Comparison of ENCODE assay signal across 9 cellular contexts in the genomic region with DNA sequence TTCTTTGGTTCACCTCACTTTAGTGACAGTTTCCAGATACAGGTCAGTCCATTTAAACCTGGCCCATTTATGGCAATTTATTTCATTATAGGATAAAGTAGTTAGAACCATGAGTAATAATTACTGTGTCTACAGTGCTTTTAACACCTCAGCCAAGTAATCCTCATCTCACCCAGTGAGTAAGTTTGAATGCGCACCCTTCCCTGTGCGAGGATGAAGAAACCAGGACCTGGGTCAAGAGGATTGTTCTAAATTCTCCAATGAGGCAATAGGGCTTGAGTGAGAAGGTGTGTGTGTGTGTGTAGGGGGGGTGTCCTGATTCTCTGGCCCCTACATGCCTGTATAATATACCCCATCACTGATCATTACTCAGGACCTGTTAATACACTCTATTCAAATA. TPM values are rescaled to one million over a fixed set of nuclear protein-coding genes. Genes with fewer than 3 reads are reported as not detected.
DNase-seq lines count a peak whose midpoint lies in the region; ATAC-seq and TF ChIP-seq lines count a peak whose summit lies in the region.
"Had no signal": no experiment of that assay in that cellular context is flagged by ENCODE, and none has a peak within 500 bp of the region (broad histone marks: within the 10 kb centered on the region; RNA-seq: fewer than 3 reads in every experiment).

No MANE protein-coding gene starts in this region.

- TF ChIP-seq CTCF in heart right ventricle (IDR thresholded peaks at IDR 0.05) (no peak), upper lobe of right lung (IDR thresholded peaks at IDR 0.05) (no peak)

- H3K9me3 Mint-ChIP-seq in activated T-helper 2 cell treated with anti-CD3 and anti-CD28 coated beads, Interferon-gamma antibody, Interleukin-2, Interleukin-4, amounts not matched to agents 10 μg/mL and 5 μg/mL and 100 μg/mL, durations not matched to agents 14 hours and 24 hours and 36 hours: no peaks in the 10 kb centered on the region
- H3K9me3 Mint-ChIP-seq in immature natural killer cell: peaks cover 0 to 5% (median 0%) of the 10 kb centered on the region in 6 donors

- H3K4me1 ChIP-seq in heart right ventricle (peaks cover 5 to 42% (median 21%) of the 10 kb centered on the region in 9 donors), upper lobe of right lung (peaks cover 26% of the 10 kb centered on the region)

- 93 to 94% methylated on average over 2 of the region's 2 CpGs for WGBS in heart right ventricle, 2 donors

- no peaks in the 10 kb centered on the region for H3K36me3 Mint-ChIP-seq in activated T-helper 2 cell treated with anti-CD3 and anti-CD28 coated beads, Interferon-gamma antibody, Interleukin-2, Interleukin-4, amounts not matched to agents 10 μg/mL and 5 μg/mL and 100 μg/mL, durations not matched to agents 14 hours and 24 hours and 36 hours (ENCODE audit: low read depth)
- no peaks in the 10 kb centered on the region for H3K36me3 Mint-ChIP-seq in immature natural killer cell

- no peak for ATAC-seq in heart right ventricle
- ATAC-seq in left ventricle myocardium superior: no peak
- peak; percentile 18 for ATAC-seq in upper lobe of right lung
- no peak for ATAC-seq in GM21717 (IDR thresholded peaks at IDR 0.05; ENCODE audit: unreplicated experiment)

- peaks cover 0 to 7% (median 0%) of the 10 kb centered on the region in 11 donors for H3K9me3 ChIP-seq in heart right ventricle
- no peaks in the 10 kb centered on the region for H3K9me3 ChIP-seq in upper lobe of right lung
- H3K9me3 ChIP-seq: ovary had no signal

- no peak for TF ChIP-seq POLR2A in erythroblast (IDR thresholded peaks at IDR 0.05; ENCODE audit: low read length)

- H3K36me3 ChIP-seq in heart right ventricle: no peaks in the 10 kb centered on the region
- H3K36me3 ChIP-seq in upper lobe of right lung: no peaks in the 10 kb centered on the region
- H3K36me3 ChIP-seq: ovary had no signal

- H3K4me3 ChIP-seq in heart right ventricle (peak overlapping the region in 4 of 10 donors; percentile 70 to 86 (median 77)), upper lobe of right lung (peak overlapping the region; percentile 77)

- DNase-seq in heart right ventricle (no peak), left ventricle myocardium superior (no peak), immature natural killer cell (no peak), upper lobe of right lung (no peak), erythroblast (lab: John Stamatoyannopoulos, UW) (no peak), GM03348 (ENCODE audit: low spot score) (no peak)
- DNase-seq in activated T-helper 2 cell treated with anti-CD3 and anti-CD28 coated beads, Interferon-gamma antibody, Interleukin-2, Interleukin-4, amounts not matched to agents 10 μg/mL and 5 μg/mL and 100 μg/mL, durations not matched to agents 14 hours and 24 hours and 36 hours (ENCODE audit: low spot score): no peak

- peaks cover 0 to 32% (median 0%) of the 10 kb centered on the region in 7 donors for H3K27me3 ChIP-seq in heart right ventricle
- H3K27me3 ChIP-seq in upper lobe of right lung: no peaks in the 10 kb centered on the region
- H3K27me3 ChIP-seq: ovary had no signal

- H3K27ac Mint-ChIP-seq in activated T-helper 2 cell treated with anti-CD3 and anti-CD28 coated beads, Interferon-gamma antibody, Interleukin-2, Interleukin-4, amounts not matched to agents 10 μg/mL and 5 μg/mL and 100 μg/mL, durations not matched to agents 14 hours and 24 hours and 36 hours: no peak overlapping the region
- H3K27ac Mint-ChIP-seq in immature natural killer cell: no peak overlapping the region

- intact Hi-C loops in heart right ventricle (cut with DNase I) (loop anchor here in 7 of 10 donors (10.0 kb wide), 3 partner anchors 120 to 140 kb away; no protein-coding TSS in a partner anchor), left ventricle myocardium superior (cut with micrococcal nuclease) (no loop called here), upper lobe of right lung (cut with DNase I) (no loop called here)
- intact Hi-C loops in activated T-helper 2 cell treated with anti-CD3 and anti-CD28 coated beads, Interferon-gamma antibody, Interleukin-2, Interleukin-4, amounts not matched to agents 10 μg/mL and 5 μg/mL and 100 μg/mL, durations not matched to agents 14 hours and 24 hours and 36 hours (cut with micrococcal nuclease): loop anchor here (2.0 kb wide), 1 partner anchor 80 kb away; no protein-coding TSS in a partner anchor

- peaks cover 12% of the 10 kb centered on the region for H3K4me1 Mint-ChIP-seq in activated T-helper 2 cell treated with anti-CD3 and anti-CD28 coated beads, Interferon-gamma antibody, Interleukin-2, Interleukin-4, amounts not matched to agents 10 μg/mL and 5 μg/mL and 100 μg/mL, durations not matched to agents 14 hours and 24 hours and 36 hours (ENCODE audit: low read depth)
- peaks cover 8 to 10% of the 10 kb centered on the region in 2 donors for H3K4me1 Mint-ChIP-seq in immature natural killer cell

- peaks cover 32% of the 10 kb centered on the region for H3K27me3 Mint-ChIP-seq in activated T-helper 2 cell treated with anti-CD3 and anti-CD28 coated beads, Interferon-gamma antibody, Interleukin-2, Interleukin-4, amounts not matched to agents 10 μg/mL and 5 μg/mL and 100 μg/mL, durations not matched to agents 14 hours and 24 hours and 36 hours (ENCODE audit: low read depth)
- H3K27me3 Mint-ChIP-seq in immature natural killer cell (ENCODE audit: low read depth in 3 of 3): peaks cover 0 to 17% (median 16%) of the 10 kb centered on the region in 3 donors

- H3K4me3 Mint-ChIP-seq in activated T-helper 2 cell treated with anti-CD3 and anti-CD28 coated beads, Interferon-gamma antibody, Interleukin-2, Interleukin-4, amounts not matched to agents 10 μg/mL and 5 μg/mL and 100 μg/mL, durations not matched to agents 14 hours and 24 hours and 36 hours (ENCODE audit: low read depth): peak overlapping the region; percentile 68
- H3K4me3 Mint-ChIP-seq in immature natural killer cell: peak overlapping the region; percentile 57 to 86 (median 76)

- H3K27ac ChIP-seq in heart right ventricle (peak overlapping the region in 6 of 10 donors; percentile 80 to 93 (median 84)), upper lobe of right lung (no peak overlapping the region)

RNA-seq across cellular contexts. Expression of gene MYO1B, which starts 0.9 kb away (rescaled TPM):
- 10 to 100 TPM in 9 of 10 donors, 1 to 10 TPM in 1; 8.7 to 32.4 (median 15.9) TPM for total RNA-seq in heart right ventricle
- 10 to 100 TPM in 1 of 2 donors, 1 to 10 TPM in 1; 8.7 to 13.8 TPM for polyA plus RNA-seq in heart right ventricle
- total RNA-seq in left ventricle myocardium superior: 16.0 TPM
- 7.0 and 12.2 TPM in 2 replicates for total RNA-seq in activated T-helper 2 cell treated with anti-CD3 and anti-CD28 coated beads, Interferon-gamma antibody, Interleukin-2, Interleukin-4, amounts not matched to agents 10 μg/mL and 5 μg/mL and 100 μg/mL, durations not matched to agents 14 hours and 24 hours and 36 hours
- polyA plus RNA-seq in immature natural killer cell: not detected
- 231 TPM for total RNA-seq in upper lobe of right lung

Comparison
In these comparisons a context has a peak if more than half of its experiments do, and no peak if none do; other contexts are left out.
1. intact Hi-C loops: an anchor here in heart right ventricle (10.0 kb wide) and activated T-helper 2 cell treated with anti-CD3 and anti-CD28 coated beads, Interferon-gamma antibody, Interleukin-2, Interleukin-4, amounts not matched to agents 10 μg/mL and 5 μg/mL and 100 μg/mL, durations not matched to agents 14 hours and 24 hours and 36 hours (2.0 kb wide); none called in left ventricle myocardium superior and upper lobe of right lung.